ENCODE assay signal across 8 cellular contexts in genomic region chr14:52015411-52016030, GRCh38. TPM values are rescaled to one million over a fixed set of nuclear protein-coding genes. Genes with fewer than 3 reads are reported as not detected.
DNase-seq lines count a peak whose midpoint lies in the region; ATAC-seq and TF ChIP-seq lines count a peak whose summit lies in the region.

No MANE protein-coding gene starts in this region.

- TF ChIP-seq CTCF in NB4 (IDR thresholded peaks at IDR 0.05; ENCODE audit: low read depth, low read length): peak; percentile 51
- TF ChIP-seq CTCF in coronary artery (IDR thresholded peaks at IDR 0.05): peak; percentile 18
- peak; percentile 22 to 41 (median 32) for TF ChIP-seq CTCF in nephron (IDR thresholded peaks at IDR 0.05; ENCODE audit: unreplicated experiment in 3 of 3)

- peaks cover 3% of the 10 kb centered on the region for H3K27me3 Mint-ChIP-seq in nephron (ENCODE audit: low read depth)

- H3K4me3 ChIP-seq in NB4 (ENCODE audit: low read depth, low read length): no peak overlapping the region
- H3K4me3 ChIP-seq in coronary artery: no peak overlapping the region

- no peak overlapping the region for H3K27ac ChIP-seq in coronary artery

- no peak for TF ChIP-seq POLR2A in NB4 (IDR thresholded peaks at IDR 0.05; ENCODE audit: extremely low read depth, insufficient read length)

- no peak for ATAC-seq in GM18873 (IDR thresholded peaks at IDR 0.05; ENCODE audit: low FRiP score, unreplicated experiment)

- H3K36me3 Mint-ChIP-seq in nephron (ENCODE audit: low read depth): peaks cover 75% of the 10 kb centered on the region

- H3K4me3 Mint-ChIP-seq in nephron: no peak overlapping the region

- no peak overlapping the region for H3K27ac Mint-ChIP-seq in nephron

- DNase-seq in DMS53 (lab: John Stamatoyannopoulos, UW) (peak; percentile 49), NB4 (ENCODE audit: low read depth) (peak; percentile 48), coronary artery (ENCODE audit: low spot score) (no peak), activated gamma-delta T cell treated with Interleukin-2 at 50 U/mL for 16 hours (no peak), EL (no peak), ureter (ENCODE audit: low spot score) (no peak)

- H3K4me1 Mint-ChIP-seq in nephron: peaks cover 1% of the 10 kb centered on the region

- no peaks in the 10 kb centered on the region for H3K9me3 Mint-ChIP-seq in nephron

RNA-seq across cellular contexts. Expression of gene RTRAF, which starts 26.2 kb away (rescaled TPM):
- 152 TPM for total RNA-seq in ureter

RNA-seq across cellular contexts. Expression of gene NID2, which starts 53.3 kb away (rescaled TPM):
- 23.5 TPM for total RNA-seq in ureter

Comparison
In these comparisons a context has a peak if more than half of its experiments do, and no peak if none do; other contexts are left out.
1. DNase-seq: peak in DMS53 (single experiment) and NB4 (single experiment); none in coronary artery (single experiment), activated gamma-delta T cell treated with Interleukin-2 at 50 U/mL for 16 hours (single experiment), EL (single experiment) and ureter (single experiment).
2. Peak in every context shown above with its lines, with median percentiles within 50 percentile points of each other: CTCF ChIP-seq.